ENCODE assay signal across 9 cellular contexts in genomic region chr2:120539937-120540718, GRCh38.
A peak's percentile ranks its signal among the peaks of the same experiment; 100 is the strongest.
DNase-seq lines count a peak whose midpoint lies in the region; ATAC-seq and TF ChIP-seq lines count a peak whose summit lies in the region.
"Had no signal": no experiment of that assay in that cellular context is flagged by ENCODE, and none has a peak within 500 bp of the region (broad histone marks: within the 10 kb centered on the region; RNA-seq: fewer than 3 reads in every experiment).

No MANE protein-coding gene starts in this region.

- no peaks in the 10 kb centered on the region for H3K79me2 ChIP-seq in hepatocyte

- no peaks in the 10 kb centered on the region for H3K9me2 ChIP-seq in hepatocyte (replicated peaks; ENCODE audit: insufficient read depth)

- H3K27ac ChIP-seq in hepatocyte (peak overlapping the region; percentile 92), thoracic aorta (peak overlapping the region; percentile 10 to 57), esophagus muscularis mucosa (replicated peaks in 1 of 4) (peak overlapping the region in 2 of 4 donors; percentile 12 to 18)

- H2AFZ ChIP-seq in hepatocyte = peak overlapping the region; percentile 44

- H4K20me1 ChIP-seq in hepatocyte (ENCODE audit: insufficient read depth, poor library complexity, severe bottlenecking) = no peaks in the 10 kb centered on the region

- H3K9me3 ChIP-seq in adipocyte (ENCODE audit: control insufficient read depth, low read length) (no peaks in the 10 kb centered on the region), hepatocyte (ENCODE audit: low read depth) (no peaks in the 10 kb centered on the region), thoracic aorta (no peaks in the 10 kb centered on the region), esophagus muscularis mucosa (no peaks in the 10 kb centered on the region)

- peak overlapping the region; percentile 20 for H3K4me3 ChIP-seq in adipocyte (ENCODE audit: low read length)
- H3K4me3 ChIP-seq in hepatocyte = no peak overlapping the region
- H3K4me3 ChIP-seq in thoracic aorta = peak overlapping the region; percentile 37
- no peak overlapping the region for H3K4me3 ChIP-seq in esophagus muscularis mucosa

- H3K36me3 ChIP-seq in adipocyte (ENCODE audit: control insufficient read depth, insufficient read depth, low read length, severe bottlenecking) (no peaks in the 10 kb centered on the region), hepatocyte (replicated peaks; ENCODE audit: insufficient read depth, low read depth) (no peaks in the 10 kb centered on the region), thoracic aorta (no peaks in the 10 kb centered on the region), esophagus muscularis mucosa (no peaks in the 10 kb centered on the region)

- peaks cover 27% of the 10 kb centered on the region for H3K4me1 ChIP-seq in adipocyte (ENCODE audit: control insufficient read depth, insufficient read depth, low read length)
- H3K4me1 ChIP-seq in hepatocyte (ENCODE audit: insufficient read depth) = peaks cover 27% of the 10 kb centered on the region
- peaks cover 13 to 29% of the 10 kb centered on the region in 2 donors for H3K4me1 ChIP-seq in thoracic aorta (ENCODE audit: control insufficient read depth in 1 of 2, low read depth in 2 of 2)
- H3K4me1 ChIP-seq in esophagus muscularis mucosa = peaks cover 16 to 27% (median 21%) of the 10 kb centered on the region in 4 donors

- H3K9ac ChIP-seq in adipocyte (ENCODE audit: low read length) = peak overlapping the region; percentile 66

- peak overlapping the region; percentile 47 for H3K4me2 ChIP-seq in hepatocyte

- DNase-seq in HS-5 (ENCODE audit: low read depth) (peak; percentile 90), adipocyte (ENCODE audit: low read depth) (peak; percentile 99), hepatocyte (ENCODE audit: low spot score) (peak; percentile 88), thoracic aorta (ENCODE audit: low spot score) (peak; percentile 76), NCI-H1105 treated with DMSO at 0.1 percent for 48 hours (lab: John Stamatoyannopoulos, UW) (no peak), esophagus muscularis mucosa (ENCODE audit: extremely low spot score) (no peak)
- DNase-seq: T-cell had no signal

- no peak for TF ChIP-seq CTCF in hepatocyte (IDR thresholded peaks at IDR 0.05; ENCODE audit: poor library complexity)
- no peak for TF ChIP-seq CTCF in thoracic aorta (IDR thresholded peaks at IDR 0.05)
- peak in 1 of 3 experiments; percentile 6 for TF ChIP-seq CTCF in esophagus muscularis mucosa (IDR thresholded peaks at IDR 0.05)

- TF ChIP-seq EP300 in esophagus muscularis mucosa (IDR thresholded peaks at IDR 0.05) = no peak

- H3K27me3 ChIP-seq in adipocyte (replicated peaks; ENCODE audit: control insufficient read depth, insufficient read depth, low read length) = peaks cover 9% of the 10 kb centered on the region
- no peaks in the 10 kb centered on the region for H3K27me3 ChIP-seq in hepatocyte
- H3K27me3 ChIP-seq in thoracic aorta (replicated peaks; ENCODE audit: insufficient read depth) = no peaks in the 10 kb centered on the region
- H3K27me3 ChIP-seq in esophagus muscularis mucosa = no peaks in the 10 kb centered on the region

- WGBS in hepatocyte (ENCODE audit: low lambda C conversion rate, missing lambda C conversion rate) = 62% methylated on average over 17 of the region's 17 CpGs
- 80% methylated on average over 16 of the region's 17 CpGs for WGBS in esophagus muscularis mucosa

- ATAC-seq in thoracic aorta (ENCODE audit: insufficient number of reproducible peaks, low FRiP score, low read depth) (peak; percentile 100), HG02571 (IDR thresholded peaks at IDR 0.05; ENCODE audit: unreplicated experiment) (no peak), HG03045 (IDR thresholded peaks at IDR 0.05; ENCODE audit: unreplicated experiment) (no peak)
- ATAC-seq: T-cell had no signal

- TF ChIP-seq POLR2A in esophagus muscularis mucosa (IDR thresholded peaks at IDR 0.05; ENCODE audit: low read depth) = no peak

- intact Hi-C loops in esophagus muscularis mucosa (cut with DNase I) = no loop called here

Comparison
In these comparisons a context has a peak if more than half of its experiments do, and no peak if none do; other contexts are left out.
1. DNase-seq: peak in HS-5 (single experiment), adipocyte (single experiment), hepatocyte (single experiment) and thoracic aorta (single experiment); none in NCI-H1105 treated with DMSO at 0.1 percent for 48 hours (single experiment) and esophagus muscularis mucosa (single experiment).
2. H3K4me3 ChIP-seq: peak in adipocyte (single experiment) and thoracic aorta (single experiment); none in hepatocyte (single experiment) and esophagus muscularis mucosa (0 of 4).